ENCODE assay signal across 8 cellular contexts in the genomic region with DNA sequence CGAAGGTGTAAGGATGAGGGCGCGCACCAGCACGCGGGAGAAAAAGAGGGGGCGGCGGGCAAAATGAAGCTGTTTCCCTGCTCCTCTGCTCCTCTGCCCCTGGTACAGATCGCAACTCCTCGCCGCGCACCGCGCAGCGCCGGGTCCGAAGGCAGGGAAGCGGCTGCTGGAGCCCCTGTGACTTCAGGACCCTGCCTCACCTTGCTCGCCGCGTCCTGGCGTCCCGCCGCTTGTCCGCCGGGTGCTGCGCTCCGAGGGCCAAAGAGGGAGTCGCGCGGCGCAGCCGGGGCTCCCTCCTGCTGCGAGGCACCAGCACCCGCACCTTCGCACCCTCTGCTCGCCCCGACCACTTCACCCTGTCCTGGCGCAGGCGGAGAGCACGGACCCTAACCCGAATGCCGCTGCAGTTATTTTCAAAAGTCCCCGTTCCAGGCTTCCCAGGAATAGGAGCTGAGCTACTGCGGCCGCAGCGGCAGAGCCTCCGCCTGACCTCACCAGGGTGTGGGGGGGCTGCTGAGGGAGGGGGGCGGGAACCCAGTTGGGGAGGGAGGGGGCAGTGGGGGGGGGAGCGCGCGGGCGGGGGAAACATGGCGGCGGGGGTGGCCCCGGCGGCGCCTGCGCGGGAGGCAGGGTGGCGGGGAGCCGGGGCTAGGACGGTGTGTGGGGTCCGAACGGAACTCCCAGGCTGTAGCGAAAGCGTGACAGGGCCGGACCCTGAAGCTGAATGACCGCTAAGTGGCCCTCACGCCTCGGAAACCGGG. TPM values are rescaled to one million over a fixed set of nuclear protein-coding genes. Genes with fewer than 3 reads are reported as not detected.
DNase-seq lines count a peak whose midpoint lies in the region; ATAC-seq, FAIRE-seq and TF ChIP-seq lines count a peak whose summit lies in the region.

A gene with protein sequence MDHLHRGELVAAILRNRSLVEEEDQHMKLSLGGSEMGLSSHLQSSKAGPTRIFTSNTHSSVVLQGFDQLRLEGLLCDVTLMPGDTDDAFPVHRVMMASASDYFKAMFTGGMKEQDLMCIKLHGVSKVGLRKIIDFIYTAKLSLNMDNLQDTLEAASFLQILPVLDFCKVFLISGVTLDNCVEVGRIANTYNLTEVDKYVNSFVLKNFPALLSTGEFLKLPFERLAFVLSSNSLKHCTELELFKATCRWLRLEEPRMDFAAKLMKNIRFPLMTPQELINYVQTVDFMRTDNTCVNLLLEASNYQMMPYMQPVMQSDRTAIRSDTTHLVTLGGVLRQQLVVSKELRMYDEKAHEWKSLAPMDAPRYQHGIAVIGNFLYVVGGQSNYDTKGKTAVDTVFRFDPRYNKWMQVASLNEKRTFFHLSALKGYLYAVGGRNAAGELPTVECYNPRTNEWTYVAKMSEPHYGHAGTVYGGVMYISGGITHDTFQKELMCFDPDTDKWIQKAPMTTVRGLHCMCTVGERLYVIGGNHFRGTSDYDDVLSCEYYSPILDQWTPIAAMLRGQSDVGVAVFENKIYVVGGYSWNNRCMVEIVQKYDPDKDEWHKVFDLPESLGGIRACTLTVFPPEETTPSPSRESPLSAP (minus strand): TSS at position 503 of the 761 bp plus-strand sequence. CDS start 88,337 bp downstream, outside the sequence.

- peak within 1 kb of the TSS; percentile 60 to 84 for H3K9ac ChIP-seq in kidney (ENCODE audit: low read length in 2 of 2)

- intact Hi-C loops in kidney (cut with DNase I), result no loop called here

- TF ChIP-seq CTCF in choroid plexus epithelial cell (conservative IDR thresholded peaks at IDR 0.05; ENCODE audit: low read depth, low read length), result no peak
- TF ChIP-seq CTCF in kidney (IDR thresholded peaks at IDR 0.05; ENCODE audit: borderline replicate concordance, extremely low read depth, insufficient read depth), result no peak

- ATAC-seq in GM19351 (IDR thresholded peaks at IDR 0.05; ENCODE audit: unreplicated experiment) (peak; percentile 48), HG03280 (IDR thresholded peaks at IDR 0.05; ENCODE audit: unreplicated experiment) (no peak), GM21825 (IDR thresholded peaks at IDR 0.05; ENCODE audit: unreplicated experiment) (no peak)

- peak within 1 kb of the TSS; percentile 88 for H3K27ac ChIP-seq in SJCRH30
- H3K27ac ChIP-seq in kidney (ENCODE audit: low read depth in 2 of 2, low read length in 2 of 2), result peak within 1 kb of the TSS; percentile 76 to 80
- peak within 1 kb of the TSS in 14 of 21 experiments; percentile 25 to 79 (median 65) for H3K27ac ChIP-seq in skin epidermis

- DNase-seq in Ammon's horn (ENCODE audit: low spot score) (peak; percentile 33), SJCRH30 (peak; percentile 69 to 76), choroid plexus epithelial cell (ENCODE audit: low read depth) (peak; percentile 4), kidney (peak; percentile 84)

- H3K4me3 ChIP-seq in SJCRH30 (peak within 1 kb of the TSS; percentile 99), choroid plexus epithelial cell (ENCODE audit: low read depth, low read length) (peak within 1 kb of the TSS; percentile 52), kidney (ENCODE audit: low read length in 2 of 2) (peak within 1 kb of the TSS; percentile 60 to 73), skin epidermis (peak within 1 kb of the TSS; percentile 38 to 58 (median 42))

- H3K4me1 ChIP-seq in SJCRH30 (no peaks in the 10 kb centered on the region), kidney (ENCODE audit: control insufficient read depth in 1 of 2, insufficient read depth in 1 of 2, low read depth in 1 of 2, low read length in 2 of 2) (no peaks in the 10 kb centered on the region)

- no peak for FAIRE-seq in kidney (lab: Jason Lieb, UNC)

- no peaks in the 10 kb centered on the region for H3K27me3 ChIP-seq in SJCRH30

- H3K9me3 ChIP-seq in SJCRH30 (replicated peaks) (no peaks in the 10 kb centered on the region), kidney (ENCODE audit: control insufficient read depth in 1 of 2, low read length in 2 of 2) (no peaks in the 10 kb centered on the region)

- H3K36me3 ChIP-seq in SJCRH30, result peaks cover 6% of the 10 kb centered on the region; the same call in 1 of the 2 replicates
- no peaks in the 10 kb centered on the region for H3K36me3 ChIP-seq in kidney (ENCODE audit: control insufficient read depth in 1 of 2, insufficient read depth in 2 of 2, low read length in 2 of 2)

RNA-seq across cellular contexts. Expression of the gene that starts here (rescaled TPM):
- total RNA-seq in SJCRH30 (2014; rRNA removed; shearing (Covaris generic)), result 47.0 and 48.3 TPM in 2 replicates
- 55.4 TPM for total RNA-seq in kidney
- polyA plus RNA-seq in kidney (ENCODE audit: insufficient read depth, low read depth, low replicate concordance), result 13.8 TPM

Comparison
In these comparisons a context has a peak if more than half of its experiments do, and no peak if none do; other contexts are left out.
1. DNase-seq: peak in every context shown above with its lines; median percentile 84 in kidney; 72 in SJCRH30; 33 in Ammon's horn; 4 in choroid plexus epithelial cell.
2. H3K4me3 ChIP-seq: peak in every context shown above with its lines; median percentile 99 in SJCRH30; 66 in kidney; 52 in choroid plexus epithelial cell; 42 in skin epidermis.